ENCODE assay signal across 14 cellular contexts in genomic region chr3:48997714-48998637, GRCh38. TPM values are rescaled to one million over a fixed set of nuclear protein-coding genes. Genes with fewer than 3 reads are reported as not detected.
DNase-seq lines count a peak whose midpoint lies in the region; ATAC-seq and TF ChIP-seq lines count a peak whose summit lies in the region.
"Had no signal": no experiment of that assay in that cellular context is flagged by ENCODE, and none has a peak within 500 bp of the region (broad histone marks: within the 10 kb centered on the region; RNA-seq: fewer than 3 reads in every experiment).

No MANE protein-coding gene starts in this region.

- H3K4me3 ChIP-seq in endodermal cell (ENCODE audit: low read length) (no peak overlapping the region), parathyroid adenoma (ENCODE audit: low read depth, low read length) (no peak overlapping the region), WERI-Rb-1 (ENCODE audit: low read depth, low read length) (no peak overlapping the region)
- H3K4me3 ChIP-seq: hepatocyte had no signal

- no peak overlapping the region for H3K9ac ChIP-seq in endodermal cell (ENCODE audit: extremely low read depth, low read length, poor library complexity, severe bottlenecking)
- no peak overlapping the region for H3K9ac ChIP-seq in parathyroid adenoma

- H3K27ac Mint-ChIP-seq in endodermal cell: no peak overlapping the region
- H3K27ac Mint-ChIP-seq: activated CD8-positive, alpha-beta T cell treated with anti-CD3 and anti-CD28 coated beads, Interleukin-2, amount 10 ng/mL, durations not matched to agents 7 days and 5 days; activated naive CD4-positive, alpha-beta T cell treated with anti-CD3 and anti-CD28 coated beads for 36 hours had no signal

- peaks cover 22% of the 10 kb centered on the region for H3K4me1 Mint-ChIP-seq in endodermal cell

- peak overlapping the region; percentile 25 for H2AFZ ChIP-seq in parathyroid adenoma
- H2AFZ ChIP-seq: hepatocyte had no signal

- peaks cover 18% of the 10 kb centered on the region for H3K79me2 ChIP-seq in parathyroid adenoma

- H3K27ac ChIP-seq in endodermal cell (ENCODE audit: low read depth, low read length) (peak overlapping the region; percentile 76), parathyroid adenoma (peak overlapping the region; percentile 65), WERI-Rb-1 (no peak overlapping the region)
- H3K27ac ChIP-seq: hepatocyte had no signal

- TF ChIP-seq CTCF in endodermal cell (conservative IDR thresholded peaks at IDR 0.05) (no peak), parathyroid adenoma (IDR thresholded peaks at IDR 0.05) (no peak), WERI-Rb-1 (IDR thresholded peaks at IDR 0.05; ENCODE audit: low read depth, low read length) (no peak)

- peaks cover 78% of the 10 kb centered on the region for H3K27me3 Mint-ChIP-seq in endodermal cell (ENCODE audit: insufficient read depth)
- H3K27me3 Mint-ChIP-seq: central memory CD8-positive, alpha-beta T cell had no signal

- H3K4me1 ChIP-seq in endodermal cell (ENCODE audit: control insufficient read depth, insufficient read depth, low read length) (peaks cover 5% of the 10 kb centered on the region), parathyroid adenoma (peaks cover 21% of the 10 kb centered on the region)

- no peaks in the 10 kb centered on the region for H3K9me3 Mint-ChIP-seq in endodermal cell
- H3K9me3 Mint-ChIP-seq: activated naive CD4-positive, alpha-beta T cell treated with anti-CD3 and anti-CD28 coated beads for 36 hours; central memory CD8-positive, alpha-beta T cell had no signal

- peaks cover 6% of the 10 kb centered on the region for H3K36me3 Mint-ChIP-seq in endodermal cell (ENCODE audit: low read depth)

- no peak overlapping the region for H3K4me2 ChIP-seq in parathyroid adenoma (ENCODE audit: low read length)
- H3K4me2 ChIP-seq: hepatocyte had no signal

- H3K36me3 ChIP-seq in endodermal cell (ENCODE audit: control insufficient read depth, insufficient read depth, low read length): no peaks in the 10 kb centered on the region
- H3K36me3 ChIP-seq in parathyroid adenoma (ENCODE audit: control insufficient read depth, insufficient read depth, low read length): no peaks in the 10 kb centered on the region
- H3K36me3 ChIP-seq in WERI-Rb-1: peaks cover 13% of the 10 kb centered on the region

- H3K4me3 Mint-ChIP-seq in endodermal cell: no peak overlapping the region
- H3K4me3 Mint-ChIP-seq: activated CD8-positive, alpha-beta T cell treated with anti-CD3 and anti-CD28 coated beads, Interleukin-2, amount 10 ng/mL, durations not matched to agents 7 days and 5 days; activated naive CD4-positive, alpha-beta T cell treated with anti-CD3 and anti-CD28 coated beads for 36 hours; central memory CD8-positive, alpha-beta T cell had no signal

- peak; percentile 53 to 87 for DNase-seq in NCI-H187 (lab: John Stamatoyannopoulos, UW)
- DNase-seq in NCI-H187 treated with DMSO at 0.1 percent for 48 hours (lab: John Stamatoyannopoulos, UW): no peak
- peak; percentile 71 for DNase-seq in NCI-H510A (lab: John Stamatoyannopoulos, UW)
- peak; percentile 72 for DNase-seq in endodermal cell
- DNase-seq in WERI-Rb-1: no peak
- DNase-seq: ACHN; activated CD8-positive, alpha-beta T cell treated with anti-CD3 and anti-CD28 coated beads, Interleukin-2, amount 10 ng/mL, durations not matched to agents 7 days and 5 days; activated naive CD4-positive, alpha-beta T cell treated with anti-CD3 and anti-CD28 coated beads for 36 hours; mammary epithelial cell had no signal

- H3K27me3 ChIP-seq in endodermal cell (ENCODE audit: control insufficient read depth, insufficient read depth, low read length, poor library complexity, severe bottlenecking) (peaks cover 83% of the 10 kb centered on the region), parathyroid adenoma (ENCODE audit: control insufficient read depth, insufficient read depth, low read length) (no peaks in the 10 kb centered on the region), WERI-Rb-1 (ENCODE audit: insufficient read depth, low read depth, severe bottlenecking) (no peaks in the 10 kb centered on the region)
- H3K27me3 ChIP-seq: hepatocyte had no signal

- ATAC-seq in GM21360 (IDR thresholded peaks at IDR 0.05; ENCODE audit: unreplicated experiment) (no peak), esophagus mucosa (no peak)
- ATAC-seq: activated CD8-positive, alpha-beta T cell treated with anti-CD3 and anti-CD28 coated beads, Interleukin-2, amount 10 ng/mL, durations not matched to agents 7 days and 5 days had no signal

- no peaks in the 10 kb centered on the region for H3K9me3 ChIP-seq in endodermal cell (ENCODE audit: control insufficient read depth, low read length)
- no peaks in the 10 kb centered on the region for H3K9me3 ChIP-seq in parathyroid adenoma (ENCODE audit: control insufficient read depth, low read length)
- no peaks in the 10 kb centered on the region for H3K9me3 ChIP-seq in WERI-Rb-1 (ENCODE audit: severe bottlenecking)

- WGBS in endodermal cell (ENCODE audit: insufficient coverage in 1 of 2, insufficient read length in 1 of 2), 2 experiments: 87 to 91% methylated on average over 10 to 20 of the region's 20 CpGs

RNA-seq across cellular contexts. Expression of gene P4HTM, which starts 7.9 kb away (rescaled TPM):
- total RNA-seq in endodermal cell (10 to 100 TPM; 12.4 to 17.6 TPM), esophagus mucosa (8.4 TPM)
- polyA plus RNA-seq in endodermal cell (2013, experiment 1 of 2): 26.5 TPM
- 19.4 TPM for polyA plus RNA-seq in endodermal cell (2013, experiment 2 of 2)

RNA-seq across cellular contexts. Expression of gene WDR6, which starts 9.2 kb away (rescaled TPM):
- 100 to 1,000 TPM; 106 to 166 TPM for total RNA-seq in endodermal cell
- 171 TPM for polyA plus RNA-seq in endodermal cell (2013, experiment 1 of 2)
- polyA plus RNA-seq in endodermal cell (2013, experiment 2 of 2): 134 TPM
- 36.3 TPM for total RNA-seq in esophagus mucosa

RNA-seq across cellular contexts. Expression of gene DALRD3, which starts 20.4 kb away (rescaled TPM):
- total RNA-seq in endodermal cell: 10 to 100 TPM; 40.8 to 41.9 TPM
- 47.1 TPM for polyA plus RNA-seq in endodermal cell (2013, experiment 1 of 2)
- 38.8 TPM for polyA plus RNA-seq in endodermal cell (2013, experiment 2 of 2)
- 33.1 TPM for total RNA-seq in esophagus mucosa

RNA-seq across cellular contexts. Expression of gene NDUFAF3, which starts 23.9 kb away (rescaled TPM):
- total RNA-seq in endodermal cell (10 to 100 TPM; 32.9 to 39.1 TPM), esophagus mucosa (44.0 TPM)
- polyA plus RNA-seq in endodermal cell (2013, experiment 1 of 2): 54.3 TPM
- polyA plus RNA-seq in endodermal cell (2013, experiment 2 of 2): 50.4 TPM

RNA-seq across cellular contexts. Expression of gene IMPDH2, which starts 31.2 kb away (rescaled TPM):
- total RNA-seq in endodermal cell (100 to 1,000 TPM; 180 to 195 TPM), esophagus mucosa (270 TPM)
- polyA plus RNA-seq in endodermal cell (2013, experiment 1 of 2): 242 TPM
- polyA plus RNA-seq in endodermal cell (2013, experiment 2 of 2): 211 TPM

Comparison
In these comparisons a context has a peak if more than half of its experiments do, and no peak if none do; other contexts are left out.
1. DNase-seq: peak in NCI-H187 (2 of 2), NCI-H510A (single experiment) and endodermal cell (single experiment); none in NCI-H187 treated with DMSO at 0.1 percent for 48 hours (single experiment) and WERI-Rb-1 (single experiment).